In genomic region chr5:180180198-180180820, GRCh38 we compare ENCODE assay signal across 15 cellular contexts. TPM values are rescaled to one million over a fixed set of nuclear protein-coding genes. Genes with fewer than 3 reads are reported as not detected.
"Had no signal": no experiment of that assay in that cellular context is flagged by ENCODE, and none has a peak within 500 bp of the region (broad histone marks: within the 10 kb centered on the region; RNA-seq: fewer than 3 reads in every experiment).

No MANE protein-coding gene starts in this region.

- H3K27ac ChIP-seq: brain microvascular endothelial cell, gastroesophageal sphincter had no signal

- H3K4me3 ChIP-seq: gastroesophageal sphincter had no signal

- H3K36me3 ChIP-seq: brain microvascular endothelial cell, gastroesophageal sphincter had no signal

- H3K27me3 ChIP-seq: brain microvascular endothelial cell had no signal

- DNase-seq: activated naive CD4-positive, alpha-beta T cell; activated naive CD8-positive, alpha-beta T cell treated with anti-CD3 and anti-CD28 coated beads, Interleukin-2, amount 10 ng/mL, durations not matched to agents 7 days and 5 days; brain microvascular endothelial cell; endodermal cell; erythroblast; mammary epithelial cell; natural killer cell; stimulated activated CD4-positive, alpha-beta T cell treated with anti-CD3 and anti-CD28 coated beads, Interleukin-15, amount 100 ng/mL, for 24 hours; stimulated activated CD4-positive, alpha-beta T cell treated with anti-CD3 and anti-CD28 coated beads, Interleukin-4, amount 100 ng/mL, for 1 hour; stimulated activated naive CD4-positive, alpha-beta T cell; SW 1271 had no signal

RNA-seq across cellular contexts. Expression of gene RASGEF1C, which starts 28.7 kb away (rescaled TPM):
- total RNA-seq: activated CD8-positive, alpha-beta memory T cell treated with anti-CD3 and anti-CD28 coated beads for 36 hours; activated naive CD8-positive, alpha-beta T cell treated with anti-CD3 and anti-CD28 coated beads, Interleukin-2, amount 10 ng/mL, durations not matched to agents 7 days and 5 days; dermis microvascular lymphatic vessel endothelial cell; mononuclear cell; natural killer cell had no signal
- polyA plus RNA-seq: mammary epithelial cell had no signal
